17 cellular contexts compared by ENCODE assay signal in the genomic region with DNA sequence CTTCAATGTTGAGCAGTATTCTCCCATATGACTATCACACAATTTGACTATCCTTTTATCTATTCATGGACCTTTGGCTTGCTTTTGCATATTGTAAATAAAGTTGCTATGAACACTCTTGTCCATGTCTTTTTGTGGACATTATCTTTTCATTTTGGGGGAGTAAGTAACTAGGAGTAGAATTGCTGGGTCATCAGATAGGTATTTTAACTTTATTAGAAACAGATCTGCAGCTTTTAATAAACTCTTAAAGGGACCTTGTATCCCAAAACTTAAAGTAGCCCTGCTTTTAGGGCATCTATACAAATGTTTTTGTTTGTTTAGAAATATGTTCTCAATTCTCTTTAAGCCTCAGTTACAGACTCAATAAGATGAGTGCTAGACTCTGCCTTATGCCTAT.
A peak's percentile ranks its signal among the peaks of the same experiment; 100 is the strongest.
DNase-seq lines count a peak whose midpoint lies in the region; ATAC-seq, FAIRE-seq and TF ChIP-seq lines count a peak whose summit lies in the region.
"Had no signal": no experiment of that assay in that cellular context is flagged by ENCODE, and none has a peak within 500 bp of the region (broad histone marks: within the 10 kb centered on the region; RNA-seq: fewer than 3 reads in every experiment).

No MANE protein-coding gene starts in this region.

- TF ChIP-seq RAD21 in HepG2 (CRISPR knock-in tag; IDR thresholded peaks at IDR 0.05) (no peak), SK-N-SH (IDR thresholded peaks at IDR 0.05; ENCODE audit: low read length) (no peak)

- H3K36me3 ChIP-seq in HepG2 (replicated peaks in 1 of 2; ENCODE audit: control insufficient read depth in 1 of 2, insufficient read depth in 2 of 2, low read length in 2 of 2) (no peaks in the 10 kb centered on the region), right lobe of liver (no peaks in the 10 kb centered on the region), SK-N-SH (replicated peaks in 1 of 2; ENCODE audit: control insufficient read depth in 1 of 2, insufficient read depth in 2 of 2, low read length in 1 of 2) (no peaks in the 10 kb centered on the region), thyroid gland (no peaks in the 10 kb centered on the region)
- H3K36me3 ChIP-seq: BLaER1 treated with 17β-estradiol and CSF1 and Interleukin-3, amounts not matched to agents 10 nM and 100 nM; HAP-1 had no signal

- H2AFZ ChIP-seq in HepG2 (ENCODE audit: low read length) (no peak overlapping the region), SK-N-SH (ENCODE audit: low read depth) (peak overlapping the region; percentile 51; the same call in 1 of the 2 replicates)

- H3K4me2 ChIP-seq in HepG2 (ENCODE audit: low read depth, low read length) (no peak overlapping the region), SK-N-SH (no peak overlapping the region)

- H3K79me2 ChIP-seq in HepG2 (ENCODE audit: insufficient read depth, low read length) (no peaks in the 10 kb centered on the region), SK-N-SH (ENCODE audit: insufficient read depth) (no peaks in the 10 kb centered on the region)

- H3K27ac ChIP-seq in HepG2 (ENCODE audit: extremely low read length, insufficient read depth, low read length) (no peak overlapping the region), right lobe of liver (no peak overlapping the region), SK-N-SH (ENCODE audit: low read depth in 2 of 2, low read length in 1 of 2) (peak overlapping the region in 1 of 2 experiments; percentile 3; a peak in 1 of 4 replicates), thyroid gland (peak overlapping the region; percentile 89 to 99 (median 95))
- H3K27ac ChIP-seq: 22Rv1 had no signal

- POLR2A ChIA-PET in HepG2 (lab: Yijun Ruan, JAX): no interaction called here
- POLR2A ChIA-PET in SK-N-SH (lab: Yijun Ruan, JAX): no interaction called here

- H3K9me2 ChIP-seq in SK-N-SH: no peaks in the 10 kb centered on the region

- ATAC-seq in HepG2 (no peak), right lobe of liver (no peak), GM21526 (IDR thresholded peaks at IDR 0.05; ENCODE audit: low FRiP score, unreplicated experiment) (no peak)
- ATAC-seq: GM12878 had no signal

- TF ChIP-seq EP300 in HepG2 (IDR thresholded peaks at IDR 0.05; ENCODE audit: low read depth in 2 of 2, low read length in 2 of 2): no peak
- no peak for TF ChIP-seq EP300 in HepG2 (CRISPR knock-in tag; IDR thresholded peaks at IDR 0.05; ENCODE audit: borderline replicate concordance)
- no peak for TF ChIP-seq EP300 in SK-N-SH (IDR thresholded peaks at IDR 0.05; ENCODE audit: borderline replicate concordance in 1 of 2, low read depth in 1 of 2, low read length in 1 of 2)

- H4K20me1 ChIP-seq in HepG2 (ENCODE audit: insufficient read depth, low read length) (no peaks in the 10 kb centered on the region), SK-N-SH (ENCODE audit: insufficient read depth) (no peaks in the 10 kb centered on the region)
- H4K20me1 ChIP-seq: BLaER1 treated with 17β-estradiol and CSF1 and Interleukin-3, amounts not matched to agents 10 nM and 100 nM had no signal

- no peak for DNase-seq in HepG2 (ENCODE audit: low spot score)
- DNase-seq in right lobe of liver: no peak
- no peak for DNase-seq in SK-N-SH
- peak; percentile 38 for DNase-seq in fibroblast of mammary gland (ENCODE audit: low read depth)
- DNase-seq in thyroid gland: no peak
- DNase-seq in NCI-H1105 (lab: John Stamatoyannopoulos, UW): no peak
- DNase-seq in activated CD8-positive, alpha-beta memory T cell treated with anti-CD3 and anti-CD28 coated beads for 24 hours: no peak
- DNase-seq: CD4-positive, CD25-positive, alpha-beta regulatory T cell; DMS53 had no signal

- H3F3A ChIP-seq in SK-N-SH (replicated peaks; ENCODE audit: insufficient read depth): no peaks in the 10 kb centered on the region

- FAIRE-seq in HepG2 (lab: Jason Lieb, UNC): no peak
- FAIRE-seq: GM12878, GM18507, H1, HTR-8/SVneo had no signal

- no TSS peak for BruUV-seq in HepG2 (replicated peaks; lab: Mats Ljungman, UMichigan)

- H3K27me3 ChIP-seq in HepG2 (ENCODE audit: control insufficient read depth in 1 of 2, insufficient read depth in 2 of 2, low read length in 2 of 2) (no peaks in the 10 kb centered on the region), right lobe of liver (no peaks in the 10 kb centered on the region), SK-N-SH (ENCODE audit: insufficient read depth) (no peaks in the 10 kb centered on the region), thyroid gland (no peaks in the 10 kb centered on the region)
- H3K27me3 ChIP-seq: BLaER1 treated with 17β-estradiol and CSF1 and Interleukin-3, amounts not matched to agents 10 nM and 100 nM had no signal

- CTCF ChIA-PET in HepG2 (lab: Yijun Ruan, JAX; ENCODE audit: low intra/inter-chr PET ratio, low total read pairs) (no interaction called here), SK-N-SH (lab: Yijun Ruan, JAX) (interaction anchor here (1.0 kb wide), 1 partner anchor 16 kb away, joined by 3 read pairs; no protein-coding TSS in a partner anchor)

- no peaks in the 10 kb centered on the region for H3K4me1 ChIP-seq in HepG2 (ENCODE audit: insufficient read depth, low read length)
- H3K4me1 ChIP-seq in right lobe of liver: no peaks in the 10 kb centered on the region
- H3K4me1 ChIP-seq in SK-N-SH (ENCODE audit: control insufficient read depth in 1 of 2, insufficient read depth in 2 of 2, low read depth in 1 of 2, low read length in 1 of 2): peaks cover 0 to 3% of the 10 kb centered on the region in 2 experiments; a peak in 3 of 4 replicates
- H3K4me1 ChIP-seq in thyroid gland: peaks cover 34 to 37% of the 10 kb centered on the region in 2 donors
- H3K4me1 ChIP-seq: HAP-1 had no signal

- in situ Hi-C loops in HepG2 (cut with HindIII; ENCODE audit: extremely low pct_ligation_motif_present, low pct_unique_long_range_greater_than_20kb): no loop called here

- no peak overlapping the region for H3K9ac ChIP-seq in HepG2 (ENCODE audit: insufficient read depth, low read depth, low read length)
- H3K9ac ChIP-seq in SK-N-SH: no peak overlapping the region
- H3K9ac ChIP-seq: BLaER1 treated with 17β-estradiol and CSF1 and Interleukin-3, amounts not matched to agents 10 nM and 100 nM had no signal

- H3K4me3 ChIP-seq in HepG2 (replicated peaks in 1 of 3; ENCODE audit: insufficient read depth in 1 of 3, low read depth in 2 of 3, low read length in 3 of 3): no peak overlapping the region
- no peak overlapping the region for H3K4me3 ChIP-seq in right lobe of liver
- no peak overlapping the region for H3K4me3 ChIP-seq in SK-N-SH (ENCODE audit: low read depth in 2 of 2, low read length in 1 of 2)
- no peak overlapping the region for H3K4me3 ChIP-seq in fibroblast of mammary gland (ENCODE audit: control insufficient read depth, low read depth, low read length)
- no peak overlapping the region for H3K4me3 ChIP-seq in thyroid gland (replicated peaks in 1 of 3)
- H3K4me3 ChIP-seq: BLaER1 treated with 17β-estradiol and CSF1 and Interleukin-3, amounts not matched to agents 10 nM and 100 nM; GM12878; HAP-1 had no signal

- TF ChIP-seq POLR2A in HepG2 (IDR thresholded peaks at IDR 0.05; ENCODE audit: insufficient read depth in 1 of 2, low read depth in 2 of 2, low read length in 2 of 2) (no peak), right lobe of liver (IDR thresholded peaks at IDR 0.05) (no peak), thyroid gland (IDR thresholded peaks at IDR 0.05) (no peak)

- intact Hi-C loops in HepG2 (cut with micrococcal nuclease; ENCODE audit: unreplicated experiment): no loop called here
- intact Hi-C loops in right lobe of liver (cut with DNase I): no loop called here
- intact Hi-C loops in thyroid gland (cut with DNase I): no loop called here

- H3K9me3 ChIP-seq in HepG2 (ENCODE audit: low read length) (no peaks in the 10 kb centered on the region), right lobe of liver (no peaks in the 10 kb centered on the region), SK-N-SH (no peaks in the 10 kb centered on the region), thyroid gland (no peaks in the 10 kb centered on the region)
- H3K9me3 ChIP-seq: BLaER1 treated with 17β-estradiol and CSF1 and Interleukin-3, amounts not matched to agents 10 nM and 100 nM; HAP-1 had no signal

- TF ChIP-seq CTCF in HepG2 (CRISPR knock-in tag; IDR thresholded peaks at IDR 0.05) (no peak), right lobe of liver (IDR thresholded peaks at IDR 0.05) (no peak), SK-N-SH (IDR thresholded peaks at IDR 0.05) (no peak), fibroblast of mammary gland (conservative IDR thresholded peaks at IDR 0.05; ENCODE audit: control insufficient read depth, insufficient read depth, low read depth, low read length) (no peak), thyroid gland (IDR thresholded peaks at IDR 0.05) (no peak)

TF ChIP-seq in HepG2, 621 proteins besides CTCF, POLR2A, EP300 and RAD21:
- TF ChIP-seq STAG1 (CRISPR knock-in tag; IDR thresholded peaks at IDR 0.05) (no peak), MAFK (conservative IDR thresholded peaks at IDR 0.05 in 1 of 2, IDR thresholded peaks at IDR 0.05 in 1 of 2; ENCODE audit: low read length in 2 of 2) (peak; percentile 9 to 26; a peak in 2 of 4 replicates)

TF ChIP-seq in SK-N-SH, 30 proteins besides CTCF, POLR2A, EP300 and RAD21:
- TF ChIP-seq FOSL2 (IDR thresholded peaks at IDR 0.05; ENCODE audit: borderline replicate concordance, low read depth) (peak; percentile 17; the same call in 1 of the 2 replicates), RCOR1 (IDR thresholded peaks at IDR 0.05; ENCODE audit: low read length) (no peak), TEAD4 (IDR thresholded peaks at IDR 0.05; ENCODE audit: borderline replicate concordance, insufficient read depth) (no peak), TCF12 (IDR thresholded peaks at IDR 0.05) (peak; percentile 68), FOXM1 (IDR thresholded peaks at IDR 0.05; ENCODE audit: low read depth) (no peak)
- TF ChIP-seq, protein P1, sequence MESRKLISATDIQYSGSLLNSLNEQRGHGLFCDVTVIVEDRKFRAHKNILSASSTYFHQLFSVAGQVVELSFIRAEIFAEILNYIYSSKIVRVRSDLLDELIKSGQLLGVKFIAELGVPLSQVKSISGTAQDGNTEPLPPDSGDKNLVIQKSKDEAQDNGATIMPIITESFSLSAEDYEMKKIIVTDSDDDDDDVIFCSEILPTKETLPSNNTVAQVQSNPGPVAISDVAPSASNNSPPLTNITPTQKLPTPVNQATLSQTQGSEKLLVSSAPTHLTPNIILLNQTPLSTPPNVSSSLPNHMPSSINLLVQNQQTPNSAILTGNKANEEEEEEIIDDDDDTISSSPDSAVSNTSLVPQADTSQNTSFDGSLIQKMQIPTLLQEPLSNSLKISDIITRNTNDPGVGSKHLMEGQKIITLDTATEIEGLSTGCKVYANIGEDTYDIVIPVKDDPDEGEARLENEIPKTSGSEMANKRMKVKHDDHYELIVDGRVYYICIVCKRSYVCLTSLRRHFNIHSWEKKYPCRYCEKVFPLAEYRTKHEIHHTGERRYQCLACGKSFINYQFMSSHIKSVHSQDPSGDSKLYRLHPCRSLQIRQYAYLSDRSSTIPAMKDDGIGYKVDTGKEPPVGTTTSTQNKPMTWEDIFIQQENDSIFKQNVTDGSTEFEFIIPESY (IDR thresholded peaks at IDR 0.05; ENCODE audit: borderline replicate concordance, low read depth): no peak

Comparison
In these comparisons a context has a peak if more than half of its experiments do, and no peak if none do; other contexts are left out.
1. H3K27ac ChIP-seq: peak in thyroid gland (3 of 3); none in HepG2 (single experiment) and right lobe of liver (0 of 3).